In genomic region chr6:28940859-28941680, GRCh38 we compare ENCODE assay signal across 8 cellular contexts. TPM values are rescaled to one million over a fixed set of nuclear protein-coding genes. Genes with fewer than 3 reads are reported as not detected.
A peak's percentile ranks its signal among the peaks of the same experiment; 100 is the strongest.
DNase-seq lines count a peak whose midpoint lies in the region; ATAC-seq lines count a peak whose summit lies in the region.

No MANE protein-coding gene starts in this region.

- peak; percentile 50 for ATAC-seq in HG03103 (IDR thresholded peaks at IDR 0.05; ENCODE audit: low read depth, unreplicated experiment)

- DNase-seq in activated gamma-delta T cell treated with Interleukin-2 at 50 U/mL for 16 hours = peak; percentile 65
- DNase-seq in activated gamma-delta T cell (lab: John Stamatoyannopoulos, UW) = no peak
- peak; percentile 83 for DNase-seq in NCI-H345 treated with DMSO at 0.1 percent for 48 hours (lab: John Stamatoyannopoulos, UW; ENCODE audit: unreplicated experiment)
- DNase-seq in activated CD4-positive, CD25-positive, alpha-beta regulatory T cell treated with anti-CD3 and anti-CD28 coated beads, Interleukin-2, amount 50 U/mL, for 16 hours (ENCODE audit: low read depth, low spot score) = peak; percentile 58
- DNase-seq in cerebellum (ENCODE audit: low spot score) = peak; percentile 64
- DNase-seq in kidney glomerular epithelial cell (lab: John Stamatoyannopoulos, UW) = peak; percentile 86
- DNase-seq in stimulated activated CD4-positive, alpha-beta T cell treated with anti-CD3 and anti-CD28 coated beads, Interleukin-15, amount 100 ng/mL, for 1 hour (ENCODE audit: low read depth in 1 of 2, low spot score in 1 of 2) = peak; percentile 42 to 47

RNA-seq across cellular contexts. Expression of gene TRIM27, which starts 17.3 kb away (rescaled TPM):
- 75.8 TPM for total RNA-seq in cerebellum
